Comparison of ENCODE assay signal across 9 cellular contexts in genomic region chr2:31333527-31334183, GRCh38.
DNase-seq lines count a peak whose midpoint lies in the region; ATAC-seq, FAIRE-seq and TF ChIP-seq lines count a peak whose summit lies in the region.
"Had no signal": no experiment of that assay in that cellular context is flagged by ENCODE, and none has a peak within 500 bp of the region (broad histone marks: within the 10 kb centered on the region; RNA-seq: fewer than 3 reads in every experiment).

No MANE protein-coding gene starts in this region.

- no peak overlapping the region for H3K4me3 ChIP-seq in WERI-Rb-1 (ENCODE audit: low read depth, low read length)
- H3K4me3 ChIP-seq in breast epithelium: no peak overlapping the region
- no peak overlapping the region for H3K4me3 ChIP-seq in keratinocyte (ENCODE audit: control insufficient read depth in 2 of 3, extremely low read depth in 1 of 3, insufficient read depth in 2 of 3, low read depth in 1 of 3, low read length in 3 of 3)
- H3K4me3 ChIP-seq: BLaER1 treated with 17β-estradiol and CSF1 and Interleukin-3, amounts not matched to agents 10 nM and 100 nM had no signal

- no peak overlapping the region for H3K9ac ChIP-seq in keratinocyte (ENCODE audit: control insufficient read depth, extremely low read depth, insufficient read depth, low read length)

- H4K20me1 ChIP-seq in keratinocyte (ENCODE audit: control insufficient read depth, extremely low read depth, insufficient read depth, low read length): no peaks in the 10 kb centered on the region
- H4K20me1 ChIP-seq: BLaER1 treated with 17β-estradiol and CSF1 and Interleukin-3, amounts not matched to agents 10 nM and 100 nM had no signal

- peak; percentile 94 for FAIRE-seq in keratinocyte (lab: Jason Lieb, UNC)

- H3K9me3 ChIP-seq in WERI-Rb-1 (ENCODE audit: severe bottlenecking) (no peaks in the 10 kb centered on the region), breast epithelium (no peaks in the 10 kb centered on the region), keratinocyte (ENCODE audit: control insufficient read depth, low read depth, low read length) (no peaks in the 10 kb centered on the region)
- H3K9me3 ChIP-seq: BLaER1 treated with 17β-estradiol and CSF1 and Interleukin-3, amounts not matched to agents 10 nM and 100 nM had no signal

- TF ChIP-seq POLR2A in breast epithelium (IDR thresholded peaks at IDR 0.05): no peak

- H3K27ac ChIP-seq in WERI-Rb-1: no peak overlapping the region
- H3K27ac ChIP-seq in breast epithelium: peak overlapping the region; percentile 45 to 59
- no peak overlapping the region for H3K27ac ChIP-seq in keratinocyte (ENCODE audit: control insufficient read depth, insufficient read depth, low read length)

- peak; percentile 92 for ATAC-seq in HG02938 (IDR thresholded peaks at IDR 0.05; ENCODE audit: unreplicated experiment)

- dilution Hi-C loops in keratinocyte (cut with MboI; ENCODE audit: extremely low pct_ligation_motif_present, low sequenced_read_pairs): no loop called here

- DNase-seq in SIG-M5 treated with dmso at 0.1 percent for 504 hours (lab: John Stamatoyannopoulos, UW; ENCODE audit: unreplicated experiment): peak; percentile 69
- DNase-seq in SIG-M5 (lab: John Stamatoyannopoulos, UW): no peak
- DNase-seq in NCI-H2081 (lab: John Stamatoyannopoulos, UW): peak; percentile 72 to 79
- DNase-seq in WERI-Rb-1: peak; percentile 92
- DNase-seq in breast epithelium (ENCODE audit: low spot score in 2 of 2): peak; percentile 79 to 90
- DNase-seq in keratinocyte (ENCODE audit: low read depth, low spot score): peak; percentile 64
- peak; percentile 64 to 65 for DNase-seq in stimulated activated CD4-positive, alpha-beta T cell treated with anti-CD3 and anti-CD28 coated beads, Interleukin-1b, Interleukin-23, amount 100 ng/mL, for 4 hours (ENCODE audit: low read depth in 2 of 2)

- H3K36me3 ChIP-seq in WERI-Rb-1: no peaks in the 10 kb centered on the region
- H3K36me3 ChIP-seq in breast epithelium: no peaks in the 10 kb centered on the region
- peaks cover 6 to 8% of the 10 kb centered on the region in 2 experiments for H3K36me3 ChIP-seq in keratinocyte (ENCODE audit: control insufficient read depth in 2 of 2, extremely low read depth in 1 of 2, insufficient read depth in 2 of 2, low read length in 2 of 2)
- H3K36me3 ChIP-seq: BLaER1 treated with 17β-estradiol and CSF1 and Interleukin-3, amounts not matched to agents 10 nM and 100 nM had no signal

- no peak overlapping the region for H2AFZ ChIP-seq in keratinocyte (ENCODE audit: control insufficient read depth, low read length)

- peak; percentile 95 for TF ChIP-seq CTCF in WERI-Rb-1 (IDR thresholded peaks at IDR 0.05; ENCODE audit: low read depth, low read length)
- peak; percentile 83 to 93 (median 92) for TF ChIP-seq CTCF in breast epithelium (IDR thresholded peaks at IDR 0.05)
- TF ChIP-seq CTCF in keratinocyte (optimal IDR thresholded peaks at IDR 0.05 in 1 of 3, IDR thresholded peaks at IDR 0.05 in 1 of 3, conservative IDR thresholded peaks at IDR 0.05 in 1 of 3; ENCODE audit: extremely low read depth in 1 of 3, insufficient read depth in 2 of 3, low read length in 3 of 3): peak; percentile 88 to 98 (median 97)

- no peak overlapping the region for H3K4me2 ChIP-seq in keratinocyte (ENCODE audit: control insufficient read depth, extremely low read depth, insufficient read depth, low read depth, low read length)

- H3K79me2 ChIP-seq in keratinocyte (ENCODE audit: control insufficient read depth, insufficient read depth, low read length): no peaks in the 10 kb centered on the region

- H3K27me3 ChIP-seq in WERI-Rb-1 (ENCODE audit: insufficient read depth, low read depth, severe bottlenecking): no peaks in the 10 kb centered on the region
- no peaks in the 10 kb centered on the region for H3K27me3 ChIP-seq in breast epithelium
- H3K27me3 ChIP-seq in keratinocyte (ENCODE audit: control insufficient read depth, extremely low read depth, insufficient read depth, low read length): no peaks in the 10 kb centered on the region
- H3K27me3 ChIP-seq: BLaER1 treated with 17β-estradiol and CSF1 and Interleukin-3, amounts not matched to agents 10 nM and 100 nM had no signal

- intact Hi-C loops in breast epithelium (cut with DNase I; ENCODE audit: low total_unique reads): no loop called here

- H3K4me1 ChIP-seq in breast epithelium (no peaks in the 10 kb centered on the region), keratinocyte (ENCODE audit: control insufficient read depth, extremely low read depth, insufficient read depth, low read length) (peaks cover 28% of the 10 kb centered on the region)

- H3K9me1 ChIP-seq in keratinocyte (ENCODE audit: control insufficient read depth, extremely low read depth, insufficient read depth, low read length): no peaks in the 10 kb centered on the region

Comparison
In these comparisons a context has a peak if more than half of its experiments do, and no peak if none do; other contexts are left out.
1. H3K27ac ChIP-seq: peak in breast epithelium (2 of 2); none in WERI-Rb-1 (single experiment) and keratinocyte (single experiment).
2. Peak in every context shown above with its lines, with median percentiles within 50 percentile points of each other: CTCF ChIP-seq.